1 cellular context compared by ENCODE assay signal in genomic region chr18:6682437-6683111, GRCh38.
TF ChIP-seq lines count a peak whose summit lies in the region.

No MANE protein-coding gene starts in this region.

TF ChIP-seq in K562, 482 proteins besides CTCF, POLR2A, EP300 and RAD21 (continued from another document):
- TF ChIP-seq, protein P1, sequence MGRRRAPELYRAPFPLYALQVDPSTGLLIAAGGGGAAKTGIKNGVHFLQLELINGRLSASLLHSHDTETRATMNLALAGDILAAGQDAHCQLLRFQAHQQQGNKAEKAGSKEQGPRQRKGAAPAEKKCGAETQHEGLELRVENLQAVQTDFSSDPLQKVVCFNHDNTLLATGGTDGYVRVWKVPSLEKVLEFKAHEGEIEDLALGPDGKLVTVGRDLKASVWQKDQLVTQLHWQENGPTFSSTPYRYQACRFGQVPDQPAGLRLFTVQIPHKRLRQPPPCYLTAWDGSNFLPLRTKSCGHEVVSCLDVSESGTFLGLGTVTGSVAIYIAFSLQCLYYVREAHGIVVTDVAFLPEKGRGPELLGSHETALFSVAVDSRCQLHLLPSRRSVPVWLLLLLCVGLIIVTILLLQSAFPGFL (CRISPR knock-in tag; IDR thresholded peaks at IDR 0.05): 0 out of 2 replicates have a peak, but pooled peaks have one; percentile 23
- TF ChIP-seq THRAP3 (IDR thresholded peaks at IDR 0.05; ENCODE audit: borderline replicate concordance) (no peak), RBM39 (optimal IDR thresholded peaks at IDR 0.05; ENCODE audit: low read depth, low read length) (peak; percentile 73), STAG1 (CRISPR knock-in tag; IDR thresholded peaks at IDR 0.05; ENCODE audit: borderline replicate concordance) (no peak), SIN3B (IDR thresholded peaks at IDR 0.05; ENCODE audit: low read depth) (no peak), ESRRB (CRISPR knock-in tag; IDR thresholded peaks at IDR 0.05; ENCODE audit: borderline replicate concordance) (no peak), E4F1 (CRISPR knock-in tag; IDR thresholded peaks at IDR 0.05; ENCODE audit: borderline replicate concordance) (no peak), RUNX1 (IDR thresholded peaks at IDR 0.05; ENCODE audit: low read depth) (no peak), CBFB (CRISPR knock-in tag; IDR thresholded peaks at IDR 0.05) (no peak), MLLT1 (IDR thresholded peaks at IDR 0.05) (no peak), PML (IDR thresholded peaks at IDR 0.05; ENCODE audit: low read length) (no peak), ZNF41 (CRISPR knock-in tag; conservative IDR thresholded peaks at IDR 0.05) (no peak), NFE2L1 (tag; IDR thresholded peaks at IDR 0.05; ENCODE audit: borderline replicate concordance, low read depth) (peak; percentile 72), RNF2 (IDR thresholded peaks at IDR 0.05) (no peak), CBX1 (IDR thresholded peaks at IDR 0.05; ENCODE audit: low read depth) (no peak), ZNF507 (tag; conservative IDR thresholded peaks at IDR 0.05) (no peak), ESRRA (IDR thresholded peaks at IDR 0.05; ENCODE audit: borderline replicate concordance, low read depth) (no peak), NBN (IDR thresholded peaks at IDR 0.05; ENCODE audit: low read depth) (peak; percentile 53; the same call in 1 of the 2 replicates), E2F6 (IDR thresholded peaks at IDR 0.05; ENCODE audit: borderline replicate concordance in 1 of 2, extremely low read depth in 1 of 2, insufficient read depth in 1 of 2, insufficient read length in 1 of 2, low read depth in 1 of 2, low read length in 1 of 2, poor library complexity in 1 of 2, severe bottlenecking in 1 of 2) (no peak), ZNF212 (CRISPR knock-in tag; IDR thresholded peaks at IDR 0.05) (no peak), ZEB2 (IDR thresholded peaks at IDR 0.05) (no peak), ZNF282 (CRISPR knock-in tag; IDR thresholded peaks at IDR 0.05) (no peak), SETDB1 (IDR thresholded peaks at IDR 0.05; ENCODE audit: low read length) (no peak)
- TF ChIP-seq, protein P2, sequence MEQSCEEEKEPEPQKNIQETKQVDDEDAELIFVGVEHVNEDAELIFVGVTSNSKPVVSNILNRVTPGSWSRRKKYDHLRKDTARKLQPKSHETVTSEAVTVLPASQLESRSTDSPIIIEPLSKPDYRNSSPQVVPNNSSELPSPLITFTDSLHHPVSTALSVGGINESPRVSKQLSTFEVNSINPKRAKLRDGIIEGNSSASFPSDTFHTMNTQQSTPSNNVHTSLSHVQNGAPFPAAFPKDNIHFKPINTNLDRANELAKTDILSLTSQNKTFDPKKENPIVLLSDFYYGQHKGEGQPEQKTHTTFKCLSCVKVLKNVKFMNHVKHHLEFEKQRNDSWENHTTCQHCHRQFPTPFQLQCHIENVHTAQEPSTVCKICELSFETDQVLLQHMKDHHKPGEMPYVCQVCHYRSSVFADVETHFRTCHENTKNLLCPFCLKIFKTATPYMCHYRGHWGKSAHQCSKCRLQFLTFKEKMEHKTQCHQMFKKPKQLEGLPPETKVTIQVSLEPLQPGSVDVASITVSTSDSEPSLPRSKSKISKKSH (CRISPR knock-in tag; IDR thresholded peaks at IDR 0.05): peak; percentile 66; the same call in 1 of the 2 replicates
- TF ChIP-seq, protein P3, sequence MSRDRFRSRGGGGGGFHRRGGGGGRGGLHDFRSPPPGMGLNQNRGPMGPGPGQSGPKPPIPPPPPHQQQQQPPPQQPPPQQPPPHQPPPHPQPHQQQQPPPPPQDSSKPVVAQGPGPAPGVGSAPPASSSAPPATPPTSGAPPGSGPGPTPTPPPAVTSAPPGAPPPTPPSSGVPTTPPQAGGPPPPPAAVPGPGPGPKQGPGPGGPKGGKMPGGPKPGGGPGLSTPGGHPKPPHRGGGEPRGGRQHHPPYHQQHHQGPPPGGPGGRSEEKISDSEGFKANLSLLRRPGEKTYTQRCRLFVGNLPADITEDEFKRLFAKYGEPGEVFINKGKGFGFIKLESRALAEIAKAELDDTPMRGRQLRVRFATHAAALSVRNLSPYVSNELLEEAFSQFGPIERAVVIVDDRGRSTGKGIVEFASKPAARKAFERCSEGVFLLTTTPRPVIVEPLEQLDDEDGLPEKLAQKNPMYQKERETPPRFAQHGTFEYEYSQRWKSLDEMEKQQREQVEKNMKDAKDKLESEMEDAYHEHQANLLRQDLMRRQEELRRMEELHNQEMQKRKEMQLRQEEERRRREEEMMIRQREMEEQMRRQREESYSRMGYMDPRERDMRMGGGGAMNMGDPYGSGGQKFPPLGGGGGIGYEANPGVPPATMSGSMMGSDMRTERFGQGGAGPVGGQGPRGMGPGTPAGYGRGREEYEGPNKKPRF (IDR thresholded peaks at IDR 0.05; ENCODE audit: low read depth, low read length): no peak
- TF ChIP-seq, protein P4, sequence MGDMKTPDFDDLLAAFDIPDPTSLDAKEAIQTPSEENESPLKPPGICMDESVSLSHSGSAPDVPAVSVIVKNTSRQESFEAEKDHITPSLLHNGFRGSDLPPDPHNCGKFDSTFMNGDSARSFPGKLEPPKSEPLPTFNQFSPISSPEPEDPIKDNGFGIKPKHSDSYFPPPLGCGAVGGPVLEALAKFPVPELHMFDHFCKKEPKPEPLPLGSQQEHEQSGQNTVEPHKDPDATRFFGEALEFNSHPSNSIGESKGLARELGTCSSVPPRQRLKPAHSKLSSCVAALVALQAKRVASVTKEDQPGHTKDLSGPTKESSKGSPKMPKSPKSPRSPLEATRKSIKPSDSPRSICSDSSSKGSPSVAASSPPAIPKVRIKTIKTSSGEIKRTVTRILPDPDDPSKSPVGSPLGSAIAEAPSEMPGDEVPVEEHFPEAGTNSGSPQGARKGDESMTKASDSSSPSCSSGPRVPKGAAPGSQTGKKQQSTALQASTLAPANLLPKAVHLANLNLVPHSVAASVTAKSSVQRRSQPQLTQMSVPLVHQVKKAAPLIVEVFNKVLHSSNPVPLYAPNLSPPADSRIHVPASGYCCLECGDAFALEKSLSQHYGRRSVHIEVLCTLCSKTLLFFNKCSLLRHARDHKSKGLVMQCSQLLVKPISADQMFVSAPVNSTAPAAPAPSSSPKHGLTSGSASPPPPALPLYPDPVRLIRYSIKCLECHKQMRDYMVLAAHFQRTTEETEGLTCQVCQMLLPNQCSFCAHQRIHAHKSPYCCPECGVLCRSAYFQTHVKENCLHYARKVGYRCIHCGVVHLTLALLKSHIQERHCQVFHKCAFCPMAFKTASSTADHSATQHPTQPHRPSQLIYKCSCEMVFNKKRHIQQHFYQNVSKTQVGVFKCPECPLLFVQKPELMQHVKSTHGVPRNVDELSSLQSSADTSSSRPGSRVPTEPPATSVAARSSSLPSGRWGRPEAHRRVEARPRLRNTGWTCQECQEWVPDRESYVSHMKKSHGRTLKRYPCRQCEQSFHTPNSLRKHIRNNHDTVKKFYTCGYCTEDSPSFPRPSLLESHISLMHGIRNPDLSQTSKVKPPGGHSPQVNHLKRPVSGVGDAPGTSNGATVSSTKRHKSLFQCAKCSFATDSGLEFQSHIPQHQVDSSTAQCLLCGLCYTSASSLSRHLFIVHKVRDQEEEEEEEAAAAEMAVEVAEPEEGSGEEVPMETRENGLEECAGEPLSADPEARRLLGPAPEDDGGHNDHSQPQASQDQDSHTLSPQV (IDR thresholded peaks at IDR 0.05): no peak
- TF ChIP-seq, protein P5, sequence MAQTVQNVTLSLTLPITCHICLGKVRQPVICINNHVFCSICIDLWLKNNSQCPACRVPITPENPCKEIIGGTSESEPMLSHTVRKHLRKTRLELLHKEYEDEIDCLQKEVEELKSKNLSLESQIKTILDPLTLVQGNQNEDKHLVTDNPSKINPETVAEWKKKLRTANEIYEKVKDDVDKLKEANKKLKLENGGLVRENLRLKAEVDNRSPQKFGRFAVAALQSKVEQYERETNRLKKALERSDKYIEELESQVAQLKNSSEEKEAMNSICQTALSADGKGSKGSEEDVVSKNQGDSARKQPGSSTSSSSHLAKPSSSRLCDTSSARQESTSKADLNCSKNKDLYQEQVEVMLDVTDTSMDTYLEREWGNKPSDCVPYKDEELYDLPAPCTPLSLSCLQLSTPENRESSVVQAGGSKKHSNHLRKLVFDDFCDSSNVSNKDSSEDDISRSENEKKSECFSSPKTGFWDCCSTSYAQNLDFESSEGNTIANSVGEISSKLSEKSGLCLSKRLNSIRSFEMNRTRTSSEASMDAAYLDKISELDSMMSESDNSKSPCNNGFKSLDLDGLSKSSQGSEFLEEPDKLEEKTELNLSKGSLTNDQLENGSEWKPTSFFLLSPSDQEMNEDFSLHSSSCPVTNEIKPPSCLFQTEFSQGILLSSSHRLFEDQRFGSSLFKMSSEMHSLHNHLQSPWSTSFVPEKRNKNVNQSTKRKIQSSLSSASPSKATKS (CRISPR knock-in tag; IDR thresholded peaks at IDR 0.05): no peak
